Comparison of ENCODE assay signal across 8 cellular contexts in the genomic region with DNA sequence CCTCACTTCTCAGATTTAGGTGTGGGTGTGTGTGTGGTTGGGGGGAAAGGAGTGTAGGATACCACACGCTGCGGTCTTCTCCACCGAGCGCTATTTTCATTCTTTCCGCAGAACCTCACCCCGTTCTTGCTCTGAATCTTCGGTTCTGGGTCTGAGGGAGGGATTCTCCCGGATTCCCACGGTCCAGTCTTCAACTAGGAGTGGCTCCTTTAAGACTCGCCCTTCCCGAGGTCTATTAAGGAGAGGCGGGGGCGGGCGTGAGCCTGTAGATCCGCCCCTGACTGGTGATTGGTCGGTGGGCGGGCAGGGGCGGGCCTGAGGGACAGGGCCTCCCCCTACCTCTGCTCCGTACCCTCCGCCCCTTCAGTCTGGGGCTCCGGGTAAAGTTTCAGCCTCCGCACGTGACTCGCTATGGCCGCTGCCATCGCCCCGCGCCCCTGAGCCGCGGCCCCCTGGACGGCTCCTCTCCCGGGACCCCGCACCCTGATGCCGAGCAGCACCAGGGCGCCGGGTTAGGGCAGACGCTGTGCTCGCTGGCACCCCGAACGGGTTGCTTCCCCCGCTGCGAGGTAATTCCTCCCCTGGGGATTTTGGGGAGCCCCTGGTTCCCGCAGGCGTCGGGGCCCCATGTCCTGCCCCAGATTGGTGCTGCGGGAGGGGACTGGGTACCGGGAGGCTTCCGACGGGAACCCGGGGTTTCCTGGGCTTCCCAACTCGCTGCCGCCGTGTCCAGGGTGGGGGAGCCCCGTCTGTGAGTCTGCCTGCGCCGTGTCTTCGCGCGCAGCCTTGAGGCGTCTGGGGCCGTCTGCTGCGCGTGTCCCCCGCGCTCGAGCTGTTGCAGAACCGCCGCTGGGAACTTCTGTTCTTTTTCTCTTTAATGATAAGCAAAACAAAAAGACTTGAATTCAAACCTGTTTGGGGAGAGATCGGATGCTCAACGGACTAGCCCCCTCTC. TPM values are rescaled to one million over a fixed set of nuclear protein-coding genes. Genes with fewer than 3 reads are reported as not detected.
DNase-seq lines count a peak whose midpoint lies in the region; ATAC-seq and TF ChIP-seq lines count a peak whose summit lies in the region.

No MANE protein-coding gene starts in this region.

- ATAC-seq in GM21737 (IDR thresholded peaks at IDR 0.05; ENCODE audit: unreplicated experiment) (peak; percentile 50), natural killer cell (peak; percentile 61 to 86 (median 71))
- peak; percentile 71 for ATAC-seq in activated T-helper 17 cell treated with anti-CD3 and anti-CD28 coated beads, Interleukin-2, amount 50 U/mL, for 72 hours (replicated peaks)

- H3K9me3 Mint-ChIP-seq in activated T-helper 17 cell treated with anti-CD3 and anti-CD28 coated beads, Interleukin-2, amount 50 U/mL, for 72 hours, result no peaks in the 10 kb centered on the region
- no peaks in the 10 kb centered on the region for H3K9me3 Mint-ChIP-seq in natural killer cell

- peak overlapping the region; percentile 100 for H3K27ac Mint-ChIP-seq in activated T-helper 17 cell treated with anti-CD3 and anti-CD28 coated beads, Interleukin-2, amount 50 U/mL, for 72 hours
- H3K27ac Mint-ChIP-seq in natural killer cell, result peak overlapping the region; percentile 99

- intact Hi-C loops in natural killer cell (cut with micrococcal nuclease), result loop anchor here (1.0 kb wide), 1 partner anchor 8 kb away; no protein-coding TSS in a partner anchor

- no peaks in the 10 kb centered on the region for H3K27me3 Mint-ChIP-seq in activated T-helper 17 cell treated with anti-CD3 and anti-CD28 coated beads, Interleukin-2, amount 50 U/mL, for 72 hours
- no peaks in the 10 kb centered on the region for H3K27me3 Mint-ChIP-seq in natural killer cell (ENCODE audit: low read depth in 2 of 2)

- peaks cover 54% of the 10 kb centered on the region for H3K4me1 Mint-ChIP-seq in activated T-helper 17 cell treated with anti-CD3 and anti-CD28 coated beads, Interleukin-2, amount 50 U/mL, for 72 hours
- peaks cover 78 to 95% of the 10 kb centered on the region in 2 donors for H3K4me1 Mint-ChIP-seq in natural killer cell

- TF ChIP-seq CTCF in natural killer cell (IDR thresholded peaks at IDR 0.05), result no peak

- H3K36me3 Mint-ChIP-seq in activated T-helper 17 cell treated with anti-CD3 and anti-CD28 coated beads, Interleukin-2, amount 50 U/mL, for 72 hours (ENCODE audit: low read depth), result peaks cover 48% of the 10 kb centered on the region
- H3K36me3 Mint-ChIP-seq in natural killer cell, result no peaks in the 10 kb centered on the region

- peak overlapping the region; percentile 98 for H3K4me3 Mint-ChIP-seq in activated T-helper 17 cell treated with anti-CD3 and anti-CD28 coated beads, Interleukin-2, amount 50 U/mL, for 72 hours
- peak overlapping the region; percentile 94 for H3K4me3 Mint-ChIP-seq in natural killer cell

- peak; percentile 79 for DNase-seq in DMS53 treated with DMSO at 0.1 percent for 48 hours (lab: John Stamatoyannopoulos, UW; ENCODE audit: unreplicated experiment)
- DNase-seq in Kasumi-1 (lab: John Stamatoyannopoulos, UW), result peak; percentile 92
- peak; percentile 95 for DNase-seq in RPMI7951 (ENCODE audit: low read depth)
- DNase-seq in fibroblast of peridontal ligament (ENCODE audit: extremely low read depth), result peak; percentile 90
- peak; percentile 89 for DNase-seq in natural killer cell
- peak; percentile 84 to 91 (median 88) for DNase-seq in stimulated activated naive CD4-positive, alpha-beta T cell (lab: John Stamatoyannopoulos, UW)

RNA-seq across cellular contexts. Expression of a gene that starts 9.2 kb away (rescaled TPM):
- total RNA-seq in RPMI7951 (2014; rRNA removed; shearing (Covaris generic)), result 10.2 and 13.3 TPM in 2 replicates
- total RNA-seq in activated T-helper 17 cell treated with anti-CD3 and anti-CD28 coated beads, Interleukin-2, amount 50 U/mL, for 72 hours, result 10 to 100 TPM; 43.7 to 61.9 TPM
- total RNA-seq in natural killer cell, result 10 to 100 TPM; 75.9 to 94.6 (median 79.1) TPM

RNA-seq across cellular contexts. Expression of a gene that starts 30.5 kb away (rescaled TPM):
- total RNA-seq in RPMI7951 (2014; rRNA removed; shearing (Covaris generic)), result 38.9 and 41.2 TPM in 2 replicates
- 100 to 1,000 TPM in 1 of 2 donors, 10 to 100 TPM in 1; 60.9 to 101 TPM for total RNA-seq in activated T-helper 17 cell treated with anti-CD3 and anti-CD28 coated beads, Interleukin-2, amount 50 U/mL, for 72 hours
- total RNA-seq in natural killer cell, result 1 to 10 TPM; 3.4 to 4.9 (median 3.8) TPM

RNA-seq across cellular contexts. Expression of a gene that starts 46.4 kb away (rescaled TPM):
- not detected in 2 replicates for total RNA-seq in RPMI7951 (2014; rRNA removed; shearing (Covaris generic))
- not detected for total RNA-seq in activated T-helper 17 cell treated with anti-CD3 and anti-CD28 coated beads, Interleukin-2, amount 50 U/mL, for 72 hours
- total RNA-seq in natural killer cell, result not detected

Comparison
In these comparisons a context has a peak if more than half of its experiments do, and no peak if none do; other contexts are left out.
1. Peak in every context shown above with its lines: DNase-seq and ATAC-seq.